Comparison of ENCODE assay signal across 9 cellular contexts in the genomic region with DNA sequence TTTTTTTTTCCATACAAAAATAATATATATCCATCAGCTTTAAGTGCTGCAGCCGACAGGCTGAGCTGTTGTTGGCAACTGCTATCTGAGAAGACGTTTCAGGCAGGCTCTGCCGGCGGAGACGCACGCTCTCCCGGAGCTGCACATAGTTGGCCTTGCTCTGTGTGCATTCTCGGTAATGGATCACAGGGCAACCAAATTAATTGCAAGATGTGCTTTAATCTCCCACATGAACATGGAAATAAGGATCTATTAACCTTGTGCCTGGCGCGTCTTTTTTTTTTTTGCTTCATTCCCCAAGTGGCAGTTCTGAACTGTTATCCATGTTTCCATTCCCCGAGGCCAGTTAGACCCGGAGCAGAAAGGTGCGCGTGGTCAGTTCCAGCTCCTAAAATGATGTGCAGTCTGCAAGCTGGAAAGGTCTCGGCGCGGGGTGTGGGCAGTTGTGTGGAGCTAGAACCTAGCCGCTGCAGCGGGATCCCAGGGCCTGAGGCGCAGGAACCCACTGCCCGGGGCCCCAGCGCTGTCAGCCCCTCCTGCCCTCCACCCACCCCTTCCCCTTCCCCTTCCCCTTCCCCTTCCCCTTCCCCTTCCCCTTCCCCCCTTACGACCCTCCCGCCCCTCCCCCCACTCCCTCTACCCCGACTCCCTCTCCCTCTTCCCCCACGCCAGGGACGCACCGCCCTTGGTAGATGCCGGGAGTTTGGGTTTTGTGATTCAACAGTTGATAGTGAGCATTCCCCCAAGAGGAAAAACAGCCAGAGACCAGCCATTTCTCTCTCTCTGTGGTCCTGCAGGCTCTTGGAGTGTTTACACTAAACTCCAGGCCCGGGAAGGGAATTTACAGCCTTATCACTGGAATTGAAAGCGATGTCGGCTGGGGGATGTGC.
DNase-seq lines count a peak whose midpoint lies in the region; ATAC-seq and TF ChIP-seq lines count a peak whose summit lies in the region.
"Had no signal": no experiment of that assay in that cellular context is flagged by ENCODE, and none has a peak within 500 bp of the region (broad histone marks: within the 10 kb centered on the region; RNA-seq: fewer than 3 reads in every experiment).

No MANE protein-coding gene starts in this region.

- H3K4me1 Mint-ChIP-seq in HFFc6 (ENCODE audit: low read depth) (peaks cover 11% of the 10 kb centered on the region), chondrocyte (ENCODE audit: low read depth) (peaks cover 11% of the 10 kb centered on the region), CD14-positive monocyte (no peaks in the 10 kb centered on the region)

- H3K27me3 Mint-ChIP-seq in HFFc6 (ENCODE audit: insufficient read depth) (peaks cover 8% of the 10 kb centered on the region), chondrocyte (ENCODE audit: low read depth) (peaks cover 29% of the 10 kb centered on the region), CD14-positive monocyte (ENCODE audit: low read depth in 3 of 3) (peaks cover 16 to 32% (median 21%) of the 10 kb centered on the region in 3 donors)

- no peak for TF ChIP-seq CTCF in HFFc6 (IDR thresholded peaks at IDR 0.05)
- TF ChIP-seq CTCF in chondrocyte (IDR thresholded peaks at IDR 0.05), result peak; percentile 35
- TF ChIP-seq CTCF in smooth muscle cell (IDR thresholded peaks at IDR 0.05; ENCODE audit: borderline replicate concordance, insufficient read depth, poor library complexity, severe bottlenecking), result no peak
- no peak for TF ChIP-seq CTCF in CD14-positive monocyte (IDR thresholded peaks at IDR 0.05)

- H3K9me3 Mint-ChIP-seq in HFFc6, result no peaks in the 10 kb centered on the region
- no peaks in the 10 kb centered on the region for H3K9me3 Mint-ChIP-seq in chondrocyte (ENCODE audit: low read depth)
- H3K9me3 Mint-ChIP-seq in CD14-positive monocyte, result peaks cover 0 to 13% (median 3%) of the 10 kb centered on the region in 7 donors

- peaks cover 33% of the 10 kb centered on the region for H3K4me1 ChIP-seq in smooth muscle cell (ENCODE audit: low read depth)

- no peaks in the 10 kb centered on the region for H3K79me2 ChIP-seq in smooth muscle cell (ENCODE audit: low read depth)

- intact Hi-C loops in CD14-positive monocyte (cut with micrococcal nuclease), result no loop called here

- DNase-seq in HFFc6, result no peak
- DNase-seq in chondrocyte (ENCODE audit: low spot score), result peak; percentile 83
- DNase-seq in iPS-NIHi11 (ENCODE audit: low spot score), result peak; percentile 57
- DNase-seq in smooth muscle cell (lab: John Stamatoyannopoulos, UW; ENCODE audit: unreplicated experiment), result peak; percentile 32
- DNase-seq in CD14-positive monocyte (ENCODE audit: low spot score), result no peak
- no peak for DNase-seq in 8988T
- no peak for DNase-seq in NCI-H2107 treated with DMSO at 0.1 percent for 48 hours (lab: John Stamatoyannopoulos, UW; ENCODE audit: unreplicated experiment)

- ATAC-seq in HG03520 (IDR thresholded peaks at IDR 0.05; ENCODE audit: unreplicated experiment), result no peak

- H3K27ac Mint-ChIP-seq in HFFc6 (no peak overlapping the region), chondrocyte (ENCODE audit: unreplicated experiment) (peak overlapping the region; percentile 67), CD14-positive monocyte (no peak overlapping the region)

- peak overlapping the region; percentile 47 for H3K4me3 ChIP-seq in smooth muscle cell
- H3K4me3 ChIP-seq: lung had no signal

- no peak overlapping the region for H2AFZ ChIP-seq in smooth muscle cell (ENCODE audit: low read depth)

- H3F3A ChIP-seq in smooth muscle cell (ENCODE audit: low read depth), result peaks cover 16% of the 10 kb centered on the region

- H3K9ac ChIP-seq in smooth muscle cell (ENCODE audit: low read depth), result no peak overlapping the region

- no peaks in the 10 kb centered on the region for H3K36me3 ChIP-seq in smooth muscle cell (ENCODE audit: low read depth)

- peak overlapping the region; percentile 87 for H3K4me2 ChIP-seq in smooth muscle cell

- peak overlapping the region; percentile 72 for H3K27ac ChIP-seq in smooth muscle cell (ENCODE audit: low read depth)

- H4K20me1 ChIP-seq in smooth muscle cell (ENCODE audit: low read depth), result no peaks in the 10 kb centered on the region

- H3K4me3 Mint-ChIP-seq in HFFc6 (peak overlapping the region; percentile 51), chondrocyte (ENCODE audit: unreplicated experiment) (peak overlapping the region; percentile 82), CD14-positive monocyte (peak overlapping the region in 1 of 2 donors; percentile 61)

- no peaks in the 10 kb centered on the region for H3K9me3 ChIP-seq in smooth muscle cell (replicated peaks; ENCODE audit: low read depth)

- H3K36me3 Mint-ChIP-seq in HFFc6 (ENCODE audit: low read depth) (no peaks in the 10 kb centered on the region), chondrocyte (ENCODE audit: low read depth) (no peaks in the 10 kb centered on the region), CD14-positive monocyte (no peaks in the 10 kb centered on the region)

- H3K27me3 ChIP-seq in smooth muscle cell (ENCODE audit: low read depth), result no peaks in the 10 kb centered on the region

- WGBS in smooth muscle cell (ENCODE audit: low lambda C conversion rate), result 1% methylated on average over 27 of the region's 32 CpGs

Comparison
In these comparisons a context has a peak if more than half of its experiments do, and no peak if none do; other contexts are left out.
1. DNase-seq: peak in chondrocyte (single experiment), iPS-NIHi11 (single experiment) and smooth muscle cell (single experiment); none in HFFc6 (single experiment), CD14-positive monocyte (single experiment), 8988T (single experiment) and NCI-H2107 treated with DMSO at 0.1 percent for 48 hours (single experiment).